In genomic region chr16:970766-971581, GRCh38 we compare ENCODE assay signal across 1 cellular context.
A peak's percentile ranks its signal among the peaks of the same experiment; 100 is the strongest.
TF ChIP-seq lines count a peak whose summit lies in the region.

Gene LMF1, minus strand, starts transcription at chr16:970984. Its CDS starts 4 bp downstream, at chr16:970980.

TF ChIP-seq in HepG2, 621 proteins besides CTCF, POLR2A, EP300 and RAD21 (continued from another document and continues in another):
- no peak for TF ChIP-seq TCF7L2 (IDR thresholded peaks at IDR 0.05; ENCODE audit: low read depth, low read length)
- no peak for TF ChIP-seq CHCHD3 (CRISPR knock-in tag; IDR thresholded peaks at IDR 0.05)
- TF ChIP-seq RFX3 (CRISPR knock-in tag; IDR thresholded peaks at IDR 0.05), result no peak
- TF ChIP-seq ZNF546 (CRISPR knock-in tag; conservative IDR thresholded peaks at IDR 0.05), result 0 out of 2 replicates have a peak, but pooled peaks have one; percentile 70
- peak; percentile 30; the same call in 1 of the 2 replicates for TF ChIP-seq ZNF232 (CRISPR knock-in tag; IDR thresholded peaks at IDR 0.05; ENCODE audit: borderline replicate concordance)
- peak; percentile 40 for TF ChIP-seq XRCC5 (optimal IDR thresholded peaks at IDR 0.05; ENCODE audit: low read length)
- no peak for TF ChIP-seq ZNF407 (CRISPR knock-in tag; IDR thresholded peaks at IDR 0.05; ENCODE audit: not compliant biosample characterization)
- TF ChIP-seq ZNF609 (CRISPR knock-in tag; IDR thresholded peaks at IDR 0.05; ENCODE audit: borderline replicate concordance), result peak; percentile 46; the same call in 1 of the 2 replicates
- peak; percentile 79; the same call in 1 of the 2 replicates for TF ChIP-seq ZBTB3 (CRISPR knock-in tag; IDR thresholded peaks at IDR 0.05; ENCODE audit: borderline replicate concordance, low read depth)
- TF ChIP-seq REST (IDR thresholded peaks at IDR 0.05; ENCODE audit: borderline replicate concordance in 1 of 2, low read depth in 1 of 2, low read length in 2 of 2), result peak in 1 of 2 experiments; percentile 43; a peak in 1 of 4 replicates
- TF ChIP-seq ZNF879 (CRISPR knock-in tag; IDR thresholded peaks at IDR 0.05), result peak; percentile 87; the same call in 1 of the 2 replicates
- no peak; the same call in 1 of the 2 replicates for TF ChIP-seq ZNF567 (CRISPR knock-in tag; IDR thresholded peaks at IDR 0.05; ENCODE audit: borderline replicate concordance)
- TF ChIP-seq BRD4 (CRISPR knock-in tag; IDR thresholded peaks at IDR 0.05), result peak; percentile 41
- TF ChIP-seq HOXA3 (CRISPR knock-in tag; IDR thresholded peaks at IDR 0.05), result peak; percentile 56
- TF ChIP-seq E2F1 (CRISPR knock-in tag; IDR thresholded peaks at IDR 0.05), result peak; percentile 48; the same call in 1 of the 2 replicates
- no peak for TF ChIP-seq PHB2 (IDR thresholded peaks at IDR 0.05; ENCODE audit: partially characterized antibody)
- no peak for TF ChIP-seq TBL1XR1 (IDR thresholded peaks at IDR 0.05; ENCODE audit: borderline replicate concordance, low read length, partially characterized antibody)
- TF ChIP-seq ZNF225 (CRISPR knock-in tag; IDR thresholded peaks at IDR 0.05), result peak; percentile 66
- TF ChIP-seq SP1 (IDR thresholded peaks at IDR 0.05), result no peak
- peak; percentile 74; the same call in 1 of the 2 replicates for TF ChIP-seq SP1 (CRISPR knock-in tag; IDR thresholded peaks at IDR 0.05)
- peak; percentile 79; the same call in 1 of the 2 replicates for TF ChIP-seq MEIS1 (CRISPR knock-in tag; IDR thresholded peaks at IDR 0.05; ENCODE audit: borderline replicate concordance)
- TF ChIP-seq SIN3A (IDR thresholded peaks at IDR 0.05; ENCODE audit: borderline replicate concordance, low read depth, low read length), result peak; percentile 42; the same call in 1 of the 2 replicates
- TF ChIP-seq ZNF792 (CRISPR knock-in tag; IDR thresholded peaks at IDR 0.05), result peak; percentile 42; the same call in 1 of the 2 replicates
- TF ChIP-seq NONO (IDR thresholded peaks at IDR 0.05), result no peak
- TF ChIP-seq NONO (CRISPR knock-in tag; conservative IDR thresholded peaks at IDR 0.05), result peak; percentile 95
- no peak for TF ChIP-seq ONECUT2 (CRISPR knock-in tag; IDR thresholded peaks at IDR 0.05)
- TF ChIP-seq MLX (CRISPR knock-in tag; IDR thresholded peaks at IDR 0.05), result no peak
- no peak for TF ChIP-seq ZUFSP (CRISPR knock-in tag; IDR thresholded peaks at IDR 0.05; ENCODE audit: borderline replicate concordance)
- TF ChIP-seq ZNF678 (CRISPR knock-in tag; IDR thresholded peaks at IDR 0.05), result 0 out of 2 replicates have a peak, but pooled peaks have one; percentile 67
- TF ChIP-seq TBX3 (IDR thresholded peaks at IDR 0.05; ENCODE audit: borderline replicate concordance), result no peak
- 0 out of 2 replicates have a peak, but pooled peaks have one; percentile 55 for TF ChIP-seq ZNF138 (CRISPR knock-in tag; IDR thresholded peaks at IDR 0.05; ENCODE audit: low read depth)
- no peak for TF ChIP-seq FUBP1 (CRISPR knock-in tag; IDR thresholded peaks at IDR 0.05; ENCODE audit: borderline replicate concordance)
- no peak for TF ChIP-seq STAG1 (CRISPR knock-in tag; IDR thresholded peaks at IDR 0.05)
